Comparison of ENCODE assay signal across 8 cellular contexts in genomic region chr1:155093938-155094621, GRCh38. TPM values are rescaled to one million over a fixed set of nuclear protein-coding genes. Genes with fewer than 3 reads are reported as not detected.
DNase-seq lines count a peak whose midpoint lies in the region; ATAC-seq and TF ChIP-seq lines count a peak whose summit lies in the region.

No MANE protein-coding gene starts in this region.

- ATAC-seq in mucosa of descending colon = peak; percentile 65
- no peak for ATAC-seq in GM21367 (IDR thresholded peaks at IDR 0.05; ENCODE audit: unreplicated experiment)
- no peak for ATAC-seq in HG03139 (IDR thresholded peaks at IDR 0.05; ENCODE audit: unreplicated experiment)

- H3K4me3 Mint-ChIP-seq in HFFc6 = no peak overlapping the region
- H3K4me3 Mint-ChIP-seq in CD4-positive, alpha-beta memory T cell = no peak overlapping the region

- intact Hi-C loops in mucosa of descending colon (cut with DNase I, micrococcal nuclease) = loop anchor here (2.0 to 5.0 kb wide), 2 partner anchors 73 to 75 kb away; no protein-coding TSS in a partner anchor
- intact Hi-C loops in CD4-positive, alpha-beta memory T cell (cut with micrococcal nuclease) = loop anchor here (5.0 kb wide), 2 partner anchors 33 to 498 kb away; partner anchors contain the start of gene EFNA1

- H3K27ac Mint-ChIP-seq in HFFc6 = peak overlapping the region; percentile 37; the same call in 1 of the 2 replicates
- H3K27ac Mint-ChIP-seq in CD4-positive, alpha-beta memory T cell = no peak overlapping the region

- peak; percentile 51 for TF ChIP-seq CTCF in BE2C (IDR thresholded peaks at IDR 0.05; ENCODE audit: low read depth, low read length)
- peak; percentile 65 for TF ChIP-seq CTCF in HFFc6 (IDR thresholded peaks at IDR 0.05)
- TF ChIP-seq CTCF in OCI-LY1 (IDR thresholded peaks at IDR 0.05; ENCODE audit: low read length) = peak; percentile 21; the same call in 1 of the 2 replicates
- TF ChIP-seq CTCF in mucosa of descending colon (IDR thresholded peaks at IDR 0.05) = no peak

- H3K4me1 ChIP-seq in BE2C (peaks cover 17% of the 10 kb centered on the region), OCI-LY1 (ENCODE audit: insufficient read depth, low read length, severe bottlenecking) (peaks cover 4% of the 10 kb centered on the region), mucosa of descending colon (ENCODE audit: low read depth) (peaks cover 9% of the 10 kb centered on the region)
- peaks cover 8% of the 10 kb centered on the region for H3K4me1 ChIP-seq in CD4-positive, alpha-beta memory T cell (ENCODE audit: insufficient read depth, low read length)

- POLR2A ChIA-PET in CD4-positive, alpha-beta memory T cell (lab: Charles Lee; ENCODE audit: partially characterized antibody) = no interaction called here

- no peak overlapping the region for H3K9ac ChIP-seq in OCI-LY1 (ENCODE audit: low read length)

- no peak overlapping the region for H3K27ac ChIP-seq in OCI-LY1 (ENCODE audit: low read depth, low read length, poor library complexity, severe bottlenecking)
- no peak overlapping the region for H3K27ac ChIP-seq in CD4-positive, alpha-beta memory T cell (ENCODE audit: low read depth, low read length)

- no peaks in the 10 kb centered on the region; the same call in 1 of the 2 replicates for H3K27me3 ChIP-seq in BE2C
- H3K27me3 ChIP-seq in OCI-LY1 (ENCODE audit: insufficient read depth, low read length) = no peaks in the 10 kb centered on the region; the same call in 1 of the 2 replicates
- no peaks in the 10 kb centered on the region for H3K27me3 ChIP-seq in CD4-positive, alpha-beta memory T cell (ENCODE audit: insufficient read depth, low read length)

- H4K20me1 ChIP-seq in OCI-LY1 (ENCODE audit: insufficient read depth, low read length) = no peaks in the 10 kb centered on the region

- no peak overlapping the region for H2AFZ ChIP-seq in OCI-LY1 (ENCODE audit: low read length)

- peaks cover 11% of the 10 kb centered on the region for H3K27me3 Mint-ChIP-seq in HFFc6 (ENCODE audit: insufficient read depth)
- peaks cover 4 to 5% of the 10 kb centered on the region in 2 donors for H3K27me3 Mint-ChIP-seq in CD4-positive, alpha-beta memory T cell

- no peak overlapping the region for H3K4me2 ChIP-seq in OCI-LY1 (ENCODE audit: low read length)

- peaks cover 15% of the 10 kb centered on the region for H3K4me1 Mint-ChIP-seq in HFFc6 (ENCODE audit: low read depth)
- peaks cover 2 to 8% (median 5%) of the 10 kb centered on the region in 4 donors for H3K4me1 Mint-ChIP-seq in CD4-positive, alpha-beta memory T cell

- DNase-seq in BE2C (peak; percentile 85), HFFc6 (peak; percentile 45), dedifferentiated amniotic fluid mesenchymal stem cell (ENCODE audit: extremely low spot score) (peak; percentile 56), mucosa of descending colon (peak in 1 of 3 donors; percentile 58)
- no peak for DNase-seq in CD4-positive, alpha-beta memory T cell

- H3K9me3 Mint-ChIP-seq in HFFc6 = no peaks in the 10 kb centered on the region
- H3K9me3 Mint-ChIP-seq in CD4-positive, alpha-beta memory T cell = no peaks in the 10 kb centered on the region

- H3K9me3 ChIP-seq in BE2C = no peaks in the 10 kb centered on the region
- H3K9me3 ChIP-seq in OCI-LY1 (ENCODE audit: low read length) = no peaks in the 10 kb centered on the region
- no peaks in the 10 kb centered on the region for H3K9me3 ChIP-seq in mucosa of descending colon
- H3K9me3 ChIP-seq in CD4-positive, alpha-beta memory T cell (ENCODE audit: control insufficient read depth in 1 of 2, low read length in 2 of 2) = no peaks in the 10 kb centered on the region

- H3K36me3 Mint-ChIP-seq in HFFc6 (ENCODE audit: low read depth) = no peaks in the 10 kb centered on the region
- no peaks in the 10 kb centered on the region for H3K36me3 Mint-ChIP-seq in CD4-positive, alpha-beta memory T cell

- H3F3A ChIP-seq in OCI-LY1 (ENCODE audit: insufficient read depth, low read length) = no peaks in the 10 kb centered on the region

- no peaks in the 10 kb centered on the region for H3K79me2 ChIP-seq in OCI-LY1 (ENCODE audit: insufficient read depth, low read length)

- H3K9me2 ChIP-seq in OCI-LY1 (ENCODE audit: low read depth, low read length) = no peaks in the 10 kb centered on the region

- CTCF ChIA-PET in CD4-positive, alpha-beta memory T cell (lab: Charles Lee; ENCODE audit: partially characterized antibody) = interaction anchor here (0.6 to 6.8 kb wide), 4 partner anchors 9 to 587 kb away, joined by 4 to 229 read pairs (median 12); partner anchors contain the start of genes KRTCAP2 and TRIM46

- no peaks in the 10 kb centered on the region for H3K36me3 ChIP-seq in BE2C
- H3K36me3 ChIP-seq in OCI-LY1 (ENCODE audit: insufficient read depth, low read length) = no peaks in the 10 kb centered on the region
- H3K36me3 ChIP-seq in mucosa of descending colon (ENCODE audit: low read depth) = no peaks in the 10 kb centered on the region
- H3K36me3 ChIP-seq in CD4-positive, alpha-beta memory T cell (ENCODE audit: insufficient read depth, low read length) = no peaks in the 10 kb centered on the region

- H3K4me3 ChIP-seq in BE2C (ENCODE audit: low read depth, low read length) (no peak overlapping the region), OCI-LY1 (ENCODE audit: low read depth, low read length, poor library complexity, severe bottlenecking) (no peak overlapping the region), mucosa of descending colon (no peak overlapping the region)
- H3K4me3 ChIP-seq in CD4-positive, alpha-beta memory T cell (ENCODE audit: low read length in 2 of 2) = no peak overlapping the region

RNA-seq across cellular contexts. Expression of gene EFNA3, which starts 15.4 kb away (rescaled TPM):
- 13.2 TPM for polyA plus RNA-seq in BE2C (2012; ENCODE audit: insufficient read depth, insufficient read length, low read depth)
- total RNA-seq in HFFc6 (2021; fragmentation: NEBNext Ultra II Directional; extraction: Animal tissue kit (Norgen Biotek cat#: 25700)) = under 1 TPM; 0.25 to 0.87 (median 0.55) TPM
- 10 to 100 TPM in 1 of 3 donors, 1 to 10 TPM in 2; 2.1 to 17.4 (median 5.6) TPM for total RNA-seq in mucosa of descending colon
- 1 to 10 TPM; 2.0 to 4.3 TPM for total RNA-seq in CD4-positive, alpha-beta memory T cell
- 1 to 10 TPM in 1 of 2 donors, under 1 TPM in 1; 0.34 to 1.5 TPM for polyA plus RNA-seq in CD4-positive, alpha-beta memory T cell

RNA-seq across cellular contexts. Expression of gene EFNA4, which starts 30.5 kb away (rescaled TPM):
- not detected for polyA plus RNA-seq in BE2C (2012; ENCODE audit: insufficient read depth, insufficient read length, low read depth)
- 1 to 10 TPM; 3.6 to 5.6 (median 4.8) TPM for total RNA-seq in HFFc6 (2021; fragmentation: NEBNext Ultra II Directional; extraction: Animal tissue kit (Norgen Biotek cat#: 25700))
- total RNA-seq in mucosa of descending colon = 10 to 100 TPM; 12.3 to 27.2 (median 26.4) TPM
- 1 to 10 TPM; 6.0 to 8.5 TPM for total RNA-seq in CD4-positive, alpha-beta memory T cell
- polyA plus RNA-seq in CD4-positive, alpha-beta memory T cell = 1 to 10 TPM; 2.5 to 3.5 TPM

RNA-seq across cellular contexts. Expression of gene EFNA1, which starts 33.6 kb away (rescaled TPM):
- polyA plus RNA-seq in BE2C (2012; ENCODE audit: insufficient read depth, insufficient read length, low read depth) = 6.7 TPM
- under 1 TPM in 1 of 6 experiments, not detected in 5; 0.19 TPM for total RNA-seq in HFFc6 (2021; fragmentation: NEBNext Ultra II Directional; extraction: Animal tissue kit (Norgen Biotek cat#: 25700))
- total RNA-seq in mucosa of descending colon = 100 to 1,000 TPM in 2 of 3 donors, 10 to 100 TPM in 1; 46.3 to 198 (median 110) TPM
- total RNA-seq in CD4-positive, alpha-beta memory T cell = 1 to 10 TPM; 1.2 to 1.9 TPM
- polyA plus RNA-seq in CD4-positive, alpha-beta memory T cell = 1 to 10 TPM in 1 of 2 donors, under 1 TPM in 1; 0.84 to 2.0 TPM

RNA-seq across cellular contexts. Expression of gene SLC50A1, which starts 41.6 kb away (rescaled TPM):
- 37.1 TPM for polyA plus RNA-seq in BE2C (2012; ENCODE audit: insufficient read depth, insufficient read length, low read depth)
- 10 to 100 TPM; 23.5 to 36.4 (median 29.5) TPM for total RNA-seq in HFFc6 (2021; fragmentation: NEBNext Ultra II Directional; extraction: Animal tissue kit (Norgen Biotek cat#: 25700))
- total RNA-seq in mucosa of descending colon = 10 to 100 TPM; 38.7 to 95.8 (median 66.4) TPM
- 10 to 100 TPM; 20.1 to 22.8 TPM for total RNA-seq in CD4-positive, alpha-beta memory T cell
- polyA plus RNA-seq in CD4-positive, alpha-beta memory T cell = 10 to 100 TPM; 50.3 to 91.7 TPM

RNA-seq across cellular contexts. Expression of gene ADAM15, which starts 43.0 kb away (rescaled TPM):
- 95.5 TPM for polyA plus RNA-seq in BE2C (2012; ENCODE audit: insufficient read depth, insufficient read length, low read depth)
- 10 to 100 TPM; 51.1 to 66.9 (median 63.7) TPM for total RNA-seq in HFFc6 (2021; fragmentation: NEBNext Ultra II Directional; extraction: Animal tissue kit (Norgen Biotek cat#: 25700))
- total RNA-seq in mucosa of descending colon = 100 to 1,000 TPM in 1 of 3 donors, 10 to 100 TPM in 2; 71.8 to 148 (median 79.7) TPM
- total RNA-seq in CD4-positive, alpha-beta memory T cell = 10 to 100 TPM; 33.6 to 39.8 TPM
- polyA plus RNA-seq in CD4-positive, alpha-beta memory T cell = 10 to 100 TPM; 14.8 to 18.2 TPM

Comparison
In these comparisons a context has a peak if more than half of its experiments do, and no peak if none do; other contexts are left out.
1. DNase-seq: peak in BE2C (single experiment), HFFc6 (single experiment) and dedifferentiated amniotic fluid mesenchymal stem cell (single experiment); none in CD4-positive, alpha-beta memory T cell (0 of 5).
2. RNA of gene EFNA1, which starts 33.6 kb away (total RNA-seq): 46.3 to 198 TPM in mucosa of descending colon; 1.2 to 1.9 TPM in CD4-positive, alpha-beta memory T cell and 0.19 TPM in HFFc6; every median in the first group is over 10 times any median in the second.